Comparison of ENCODE assay signal across 28 cellular contexts in genomic region chr2:187890690-187891089, GRCh38.
A peak's percentile ranks its signal among the peaks of the same experiment; 100 is the strongest.
DNase-seq lines count a peak whose midpoint lies in the region; ATAC-seq, FAIRE-seq and TF ChIP-seq lines count a peak whose summit lies in the region.
"Had no signal": no experiment of that assay in that cellular context is flagged by ENCODE, and none has a peak within 500 bp of the region (broad histone marks: within the 10 kb centered on the region; RNA-seq: fewer than 3 reads in every experiment).

No MANE protein-coding gene starts in this region.

- peak overlapping the region; percentile 16 for H2AFZ ChIP-seq in keratinocyte (ENCODE audit: control insufficient read depth, low read length)

- intact Hi-C loops in Calu3 (cut with micrococcal nuclease; ENCODE audit: unreplicated experiment) = no loop called here

- H3K4me3 Mint-ChIP-seq in Calu3 (ENCODE audit: low read depth, unreplicated experiment) = no peak overlapping the region
- H3K4me3 Mint-ChIP-seq: activated CD4-positive, alpha-beta T cell treated with anti-CD3 and anti-CD28 coated beads, Interleukin-2, amount 10 ng/mL, durations not matched to agents 7 days and 5 days; activated naive CD4-positive, alpha-beta T cell treated with anti-CD3 and anti-CD28 coated beads, Interleukin-2, amount 50 U/mL, for 24 hours; activated T-helper 1 cell treated with anti-CD3 and anti-CD28 coated beads, Interleukin-12 subunit alpha, Interleukin-12 subunit beta, Interleukin-2, Interleukin-4 antibody, amounts not matched to agents 30 ng/mL and 10 ng/mL and 1 ng/mL, durations not matched to agents 14 hours and 24 hours and 36 hours; naive thymus-derived CD4-positive, alpha-beta T cell; stimulated activated naive CD8-positive, alpha-beta T cell treated with anti-CD3 and anti-CD28 coated beads, Interleukin-15, amount 100 ng/mL, for 72 hours had no signal

- peaks cover 7% of the 10 kb centered on the region; the same call in 1 of the 2 replicates for H3K9me3 ChIP-seq in NT2/D1 (ENCODE audit: insufficient read depth, low read length)
- no peaks in the 10 kb centered on the region for H3K9me3 ChIP-seq in keratinocyte (ENCODE audit: control insufficient read depth, low read depth, low read length)
- H3K9me3 ChIP-seq: tibial nerve had no signal

- H3K79me2 ChIP-seq in keratinocyte (ENCODE audit: control insufficient read depth, insufficient read depth, low read length) = no peaks in the 10 kb centered on the region

- no peak overlapping the region for H3K9ac ChIP-seq in NT2/D1 (ENCODE audit: insufficient read length, low read depth)
- H3K9ac ChIP-seq in keratinocyte (ENCODE audit: control insufficient read depth, extremely low read depth, insufficient read depth, low read length) = no peak overlapping the region

- no peaks in the 10 kb centered on the region for H3K9me1 ChIP-seq in keratinocyte (ENCODE audit: control insufficient read depth, extremely low read depth, insufficient read depth, low read length)

- dilution Hi-C loops in keratinocyte (cut with MboI; ENCODE audit: extremely low pct_ligation_motif_present, low sequenced_read_pairs) = no loop called here

- FAIRE-seq in keratinocyte (lab: Jason Lieb, UNC) (peak; percentile 44), H54 (lab: Jason Lieb, UNC) (no peak)
- FAIRE-seq: kidney had no signal

- no peaks in the 10 kb centered on the region for H3K27me3 Mint-ChIP-seq in Calu3 (ENCODE audit: unreplicated experiment)
- H3K27me3 Mint-ChIP-seq: activated CD4-positive, alpha-beta T cell treated with anti-CD3 and anti-CD28 coated beads, Interleukin-2, amount 10 ng/mL, durations not matched to agents 7 days and 5 days; activated naive CD4-positive, alpha-beta T cell treated with anti-CD3 and anti-CD28 coated beads, Interleukin-2, amount 50 U/mL, for 24 hours; naive thymus-derived CD4-positive, alpha-beta T cell had no signal

- CTCF ChIA-PET in Calu3 (lab: Charles Lee) = interaction anchor here (0.6 kb wide), 1 partner anchor 15 kb away, joined by 3 read pairs; no protein-coding TSS in a partner anchor

- H3K27me3 ChIP-seq in NT2/D1 (ENCODE audit: insufficient read depth, insufficient read length) (no peaks in the 10 kb centered on the region), keratinocyte (ENCODE audit: control insufficient read depth, extremely low read depth, insufficient read depth, low read length) (no peaks in the 10 kb centered on the region)
- H3K27me3 ChIP-seq: tibial nerve had no signal

- TF ChIP-seq CTCF in Calu3 (IDR thresholded peaks at IDR 0.05; ENCODE audit: unreplicated experiment) (no peak), keratinocyte (optimal IDR thresholded peaks at IDR 0.05 in 1 of 3, IDR thresholded peaks at IDR 0.05 in 1 of 3, conservative IDR thresholded peaks at IDR 0.05 in 1 of 3; ENCODE audit: extremely low read depth in 1 of 3, insufficient read depth in 2 of 3, low read length in 3 of 3) (no peak)

- H3K4me3 ChIP-seq in NT2/D1 (ENCODE audit: insufficient read length, low read depth) (no peak overlapping the region), keratinocyte (ENCODE audit: control insufficient read depth in 2 of 3, extremely low read depth in 1 of 3, insufficient read depth in 2 of 3, low read depth in 1 of 3, low read length in 3 of 3) (no peak overlapping the region)
- H3K4me3 ChIP-seq: SK-N-MC, tibial nerve had no signal

- H3K36me3 ChIP-seq in NT2/D1 (ENCODE audit: insufficient read depth, insufficient read length, low read length) (no peaks in the 10 kb centered on the region), keratinocyte (ENCODE audit: control insufficient read depth in 2 of 2, extremely low read depth in 1 of 2, insufficient read depth in 2 of 2, low read length in 2 of 2) (no peaks in the 10 kb centered on the region)
- H3K36me3 ChIP-seq: tibial nerve had no signal

- H3K9me3 Mint-ChIP-seq in Calu3 (ENCODE audit: low read depth, unreplicated experiment) = peaks cover 7% of the 10 kb centered on the region
- H3K9me3 Mint-ChIP-seq: activated CD4-positive, alpha-beta T cell treated with anti-CD3 and anti-CD28 coated beads, Interleukin-2, amount 10 ng/mL, durations not matched to agents 7 days and 5 days; activated naive CD4-positive, alpha-beta T cell treated with anti-CD3 and anti-CD28 coated beads, Interleukin-2, amount 50 U/mL, for 24 hours; activated T-helper 1 cell treated with anti-CD3 and anti-CD28 coated beads, Interleukin-12 subunit alpha, Interleukin-12 subunit beta, Interleukin-2, Interleukin-4 antibody, amounts not matched to agents 30 ng/mL and 10 ng/mL and 1 ng/mL, durations not matched to agents 14 hours and 24 hours and 36 hours had no signal

- no peaks in the 10 kb centered on the region for H3K4me1 ChIP-seq in NT2/D1 (ENCODE audit: insufficient read depth, insufficient read length)
- H3K4me1 ChIP-seq in keratinocyte (ENCODE audit: control insufficient read depth, extremely low read depth, insufficient read depth, low read length) = no peaks in the 10 kb centered on the region
- H3K4me1 ChIP-seq: tibial nerve had no signal

- no peaks in the 10 kb centered on the region for H3K36me3 Mint-ChIP-seq in Calu3 (ENCODE audit: insufficient read depth, unreplicated experiment)
- H3K36me3 Mint-ChIP-seq: activated naive CD4-positive, alpha-beta T cell treated with anti-CD3 and anti-CD28 coated beads, Interleukin-2, amount 50 U/mL, for 24 hours; naive thymus-derived CD4-positive, alpha-beta T cell had no signal

- H3K4me1 Mint-ChIP-seq in Calu3 (ENCODE audit: low read depth, unreplicated experiment) = peaks cover 26% of the 10 kb centered on the region
- H3K4me1 Mint-ChIP-seq: activated CD4-positive, alpha-beta T cell treated with anti-CD3 and anti-CD28 coated beads, Interleukin-2, amount 10 ng/mL, durations not matched to agents 7 days and 5 days; activated naive CD4-positive, alpha-beta T cell treated with anti-CD3 and anti-CD28 coated beads, Interleukin-2, amount 50 U/mL, for 24 hours; naive thymus-derived CD4-positive, alpha-beta T cell; stimulated activated naive CD8-positive, alpha-beta T cell treated with anti-CD3 and anti-CD28 coated beads, Interleukin-15, amount 100 ng/mL, for 72 hours had no signal

- H3K4me2 ChIP-seq in keratinocyte (ENCODE audit: control insufficient read depth, extremely low read depth, insufficient read depth, low read depth, low read length) = no peak overlapping the region

- no peak overlapping the region for H3K27ac Mint-ChIP-seq in Calu3 (ENCODE audit: unreplicated experiment)
- H3K27ac Mint-ChIP-seq: activated CD4-positive, alpha-beta T cell treated with anti-CD3 and anti-CD28 coated beads, Interleukin-2, amount 10 ng/mL, durations not matched to agents 7 days and 5 days; activated naive CD4-positive, alpha-beta T cell treated with anti-CD3 and anti-CD28 coated beads, Interleukin-2, amount 50 U/mL, for 24 hours; activated T-helper 1 cell treated with anti-CD3 and anti-CD28 coated beads, Interleukin-12 subunit alpha, Interleukin-12 subunit beta, Interleukin-2, Interleukin-4 antibody, amounts not matched to agents 30 ng/mL and 10 ng/mL and 1 ng/mL, durations not matched to agents 14 hours and 24 hours and 36 hours; naive thymus-derived CD4-positive, alpha-beta T cell; stimulated activated naive CD8-positive, alpha-beta T cell treated with anti-CD3 and anti-CD28 coated beads, Interleukin-15, amount 100 ng/mL, for 72 hours had no signal

- ATAC-seq in GM18870 (IDR thresholded peaks at IDR 0.05; ENCODE audit: unreplicated experiment) (peak; percentile 40), GM19035 (IDR thresholded peaks at IDR 0.05; ENCODE audit: unreplicated experiment) (no peak), HG02763 (IDR thresholded peaks at IDR 0.05; ENCODE audit: unreplicated experiment) (no peak)
- ATAC-seq: esophagus mucosa; naive thymus-derived CD4-positive, alpha-beta T cell; right cardiac atrium; stimulated activated naive CD8-positive, alpha-beta T cell treated with anti-CD3 and anti-CD28 coated beads, Interleukin-15, amount 100 ng/mL, for 72 hours had no signal

- no peak for TF ChIP-seq POLR2A in H54 (IDR thresholded peaks at IDR 0.05; ENCODE audit: low read depth, low read length)

- DNase-seq in Calu3 (peak; percentile 8), NT2/D1 (ENCODE audit: low read depth, low spot score) (peak; percentile 18), keratinocyte (ENCODE audit: low read depth, low spot score) (no peak), H54 (ENCODE audit: insufficient read length, low spot score) (no peak), cerebellum (ENCODE audit: low spot score) (no peak)
- DNase-seq: activated CD4-positive, alpha-beta T cell treated with anti-CD3 and anti-CD28 coated beads, Interleukin-2, amount 10 ng/mL, durations not matched to agents 7 days and 5 days; aorta; central memory CD4-positive, alpha-beta T cell; DMS 273 treated with DMSO at 0.1 percent for 48 hours; GDM1; kidney; mesenchymal stem cell; naive thymus-derived CD4-positive, alpha-beta T cell; NCI-H1105 treated with DMSO at 0.1 percent for 48 hours; NK-92 treated with Interleukin-12 subunit alpha and Interleukin-12 subunit beta, amount 100 ng/mL, for 24 hours; right cardiac atrium; stimulated activated CD4-positive, alpha-beta T cell treated with anti-CD3 and anti-CD28 coated beads, Interleukin-12 subunit alpha, Interleukin-12 subunit beta, amount 100 ng/mL, for 4 hours; stimulated activated CD4-positive, alpha-beta T cell treated with anti-CD3 and anti-CD28 coated beads, Interleukin-4, amount 100 ng/mL, for 4 hours; stimulated activated naive CD8-positive, alpha-beta T cell treated with anti-CD3 and anti-CD28 coated beads, Interleukin-15, amount 100 ng/mL, for 72 hours; T-helper 2 cell had no signal

- BruUV-seq in Calu3 (replicated peaks; lab: Mats Ljungman, UMichigan) = no TSS peak

- no peak overlapping the region for H3K27ac ChIP-seq in keratinocyte (ENCODE audit: control insufficient read depth, insufficient read depth, low read length)
- H3K27ac ChIP-seq: SK-N-MC, tibial nerve had no signal

- H4K20me1 ChIP-seq in keratinocyte (ENCODE audit: control insufficient read depth, extremely low read depth, insufficient read depth, low read length) = no peaks in the 10 kb centered on the region

Comparison
In these comparisons a context has a peak if more than half of its experiments do, and no peak if none do; other contexts are left out.
1. DNase-seq: peak in Calu3 (single experiment) and NT2/D1 (single experiment); none in keratinocyte (single experiment), H54 (single experiment) and cerebellum (single experiment).